1 cellular context compared by ENCODE assay signal in the genomic region with DNA sequence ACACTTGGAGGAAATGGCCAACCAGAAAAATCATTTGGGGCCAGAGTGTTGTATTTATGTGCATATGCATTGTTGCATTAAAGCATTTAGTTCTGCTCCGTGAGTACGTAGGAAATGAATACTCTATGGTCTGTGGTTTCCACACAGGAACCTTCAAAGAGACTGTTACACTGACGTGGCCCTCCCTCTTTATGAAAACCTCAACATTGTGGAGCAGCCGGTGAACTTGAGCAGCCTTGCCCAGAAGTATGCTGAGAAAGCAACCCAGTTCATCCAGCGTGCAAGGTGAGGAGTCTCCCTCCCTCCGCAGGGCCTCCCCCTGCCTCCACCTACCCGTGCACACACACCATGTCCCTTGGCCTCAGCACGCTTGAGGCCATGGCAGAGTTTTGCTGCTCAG.
TF ChIP-seq lines count a peak whose summit lies in the region.

No MANE protein-coding gene starts in this region.

TF ChIP-seq in K562, 482 proteins besides CTCF, POLR2A, EP300 and RAD21 (continued from another document):
- TF ChIP-seq, protein P1, sequence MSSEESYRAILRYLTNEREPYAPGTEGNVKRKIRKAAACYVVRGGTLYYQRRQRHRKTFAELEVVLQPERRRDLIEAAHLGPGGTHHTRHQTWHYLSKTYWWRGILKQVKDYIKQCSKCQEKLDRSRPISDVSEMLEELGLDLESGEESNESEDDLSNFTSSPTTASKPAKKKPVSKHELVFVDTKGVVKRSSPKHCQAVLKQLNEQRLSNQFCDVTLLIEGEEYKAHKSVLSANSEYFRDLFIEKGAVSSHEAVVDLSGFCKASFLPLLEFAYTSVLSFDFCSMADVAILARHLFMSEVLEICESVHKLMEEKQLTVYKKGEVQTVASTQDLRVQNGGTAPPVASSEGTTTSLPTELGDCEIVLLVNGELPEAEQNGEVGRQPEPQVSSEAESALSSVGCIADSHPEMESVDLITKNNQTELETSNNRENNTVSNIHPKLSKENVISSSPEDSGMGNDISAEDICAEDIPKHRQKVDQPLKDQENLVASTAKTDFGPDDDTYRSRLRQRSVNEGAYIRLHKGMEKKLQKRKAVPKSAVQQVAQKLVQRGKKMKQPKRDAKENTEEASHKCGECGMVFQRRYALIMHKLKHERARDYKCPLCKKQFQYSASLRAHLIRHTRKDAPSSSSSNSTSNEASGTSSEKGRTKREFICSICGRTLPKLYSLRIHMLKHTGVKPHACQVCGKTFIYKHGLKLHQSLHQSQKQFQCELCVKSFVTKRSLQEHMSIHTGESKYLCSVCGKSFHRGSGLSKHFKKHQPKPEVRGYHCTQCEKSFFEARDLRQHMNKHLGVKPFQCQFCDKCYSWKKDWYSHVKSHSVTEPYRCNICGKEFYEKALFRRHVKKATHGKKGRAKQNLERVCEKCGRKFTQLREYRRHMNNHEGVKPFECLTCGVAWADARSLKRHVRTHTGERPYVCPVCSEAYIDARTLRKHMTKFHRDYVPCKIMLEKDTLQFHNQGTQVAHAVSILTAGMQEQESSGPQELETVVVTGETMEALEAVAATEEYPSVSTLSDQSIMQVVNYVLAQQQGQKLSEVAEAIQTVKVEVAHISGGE (CRISPR knock-in tag; IDR thresholded peaks at IDR 0.05): peak in 1 of 3 experiments; percentile 50; a peak in 1 of 6 replicates
- TF ChIP-seq GABPA (tag; conservative IDR thresholded peaks at IDR 0.05; ENCODE audit: low read depth): peak; percentile 68
